15 cellular contexts compared by ENCODE assay signal in genomic region chr7:154858836-154859537, GRCh38.
"Had no signal": no experiment of that assay in that cellular context is flagged by ENCODE, and none has a peak within 500 bp of the region (broad histone marks: within the 10 kb centered on the region; RNA-seq: fewer than 3 reads in every experiment).

No MANE protein-coding gene starts in this region.

- H3K27ac ChIP-seq: colonic mucosa, thoracic aorta, transverse colon had no signal

- DNase-seq: colonic mucosa; dermis blood vessel endothelial cell; foreskin melanocyte; hippocampal formation; left colon; left ventricle myocardium superior; mucosa of descending colon; naive thymus-derived CD8-positive, alpha-beta T cell; right cardiac atrium; stimulated activated CD4-positive, alpha-beta T cell treated with anti-CD3 and anti-CD28 coated beads, Interleukin-4, amount 100 ng/mL, for 1 hour; stimulated activated CD8-positive, alpha-beta memory T cell treated with anti-CD3 and anti-CD28 coated beads, Interleukin-4, amount 100 ng/mL, for 48 hours; stimulated activated naive CD8-positive, alpha-beta T cell treated with anti-CD3 and anti-CD28 coated beads, Interleukin-15, amount 100 ng/mL, for 72 hours; transverse colon had no signal

- ATAC-seq: left colon; left ventricle myocardium superior; mucosa of descending colon; naive thymus-derived CD8-positive, alpha-beta T cell; right cardiac atrium; stimulated activated effector memory CD8-positive, alpha-beta T cell treated with anti-CD3 and anti-CD28 coated beads, Interleukin-12 subunit alpha, Interleukin-12 subunit beta, amount 100 ng/mL, for 72 hours; stimulated activated naive CD8-positive, alpha-beta T cell treated with anti-CD3 and anti-CD28 coated beads, Interleukin-15, amount 100 ng/mL, for 72 hours had no signal
